ENCODE assay signal across 22 cellular contexts in genomic region chr6:169979873-169980440, GRCh38.
"Had no signal": no experiment of that assay in that cellular context is flagged by ENCODE, and none has a peak within 500 bp of the region (broad histone marks: within the 10 kb centered on the region; RNA-seq: fewer than 3 reads in every experiment).

No MANE protein-coding gene starts in this region.

- H3K27me3 Mint-ChIP-seq: activated CD4-positive, alpha-beta T cell treated with anti-CD3 and anti-CD28 coated beads for 36 hours had no signal

- H3K4me3 Mint-ChIP-seq: activated CD4-positive, alpha-beta T cell treated with anti-CD3 and anti-CD28 coated beads for 36 hours; activated naive CD4-positive, alpha-beta T cell treated with anti-CD3 and anti-CD28 coated beads for 36 hours; activated T-cell treated with anti-CD3 and anti-CD28 coated beads, Interleukin-2, amount 50 U/mL, for 4 hours; brain; effector memory CD8-positive, alpha-beta T cell; memory B cell; nephron progenitor cell; WTC11 had no signal

- H3K9me3 ChIP-seq: mucosa of descending colon, thyroid gland had no signal

- DNase-seq: activated CD4-positive, alpha-beta T cell treated with anti-CD3 and anti-CD28 coated beads for 36 hours; activated CD4-positive, alpha-beta T cell treated with anti-CD3 and anti-CD28 coated beads, Interleukin-2, amount 50 U/mL, for 4 hours; activated CD8-positive, alpha-beta memory T cell treated with anti-CD3 and anti-CD28 coated beads for 24 hours; activated CD8-positive, alpha-beta memory T cell treated with anti-CD3 and anti-CD28 coated beads, Interleukin-2, amount 50 U/mL, for 4 hours; activated naive CD4-positive, alpha-beta T cell treated with anti-CD3 and anti-CD28 coated beads for 36 hours; activated T-cell treated with anti-CD3 and anti-CD28 coated beads, Interleukin-2, amount 50 U/mL, for 4 hours; anterior cingulate cortex; caudate nucleus; effector memory CD8-positive, alpha-beta T cell; hypothalamus; nephron progenitor cell; stimulated activated CD4-positive, alpha-beta T cell treated with anti-CD3 and anti-CD28 coated beads, Interleukin-12 subunit alpha, Interleukin-12 subunit beta, amount 100 ng/mL, for 4 hours; stimulated activated CD4-positive, alpha-beta T cell treated with anti-CD3 and anti-CD28 coated beads, Interleukin-4, amount 100 ng/mL, for 4 hours; stimulated activated naive CD8-positive, alpha-beta T cell treated with anti-CD3 and anti-CD28 coated beads, Interleukin-15, Interleukin-2, amounts not matched to agents 100 U/mL and 50 U/mL, for 24 hours; T-helper 9 cell; thyroid gland had no signal

- H3K9me3 Mint-ChIP-seq: activated naive CD4-positive, alpha-beta T cell treated with anti-CD3 and anti-CD28 coated beads for 36 hours; activated T-cell treated with anti-CD3 and anti-CD28 coated beads, Interleukin-2, amount 50 U/mL, for 4 hours; activated T-helper 2 cell treated with anti-CD3 and anti-CD28 coated beads, Interferon-gamma antibody, Interleukin-2, Interleukin-4, amounts not matched to agents 10 μg/mL and 5 μg/mL and 100 μg/mL, durations not matched to agents 14 hours and 24 hours and 36 hours; effector memory CD8-positive, alpha-beta T cell; memory B cell; nephron progenitor cell; WTC11 had no signal

- H3K27ac Mint-ChIP-seq: activated CD4-positive, alpha-beta T cell treated with anti-CD3 and anti-CD28 coated beads for 36 hours; activated naive CD4-positive, alpha-beta T cell treated with anti-CD3 and anti-CD28 coated beads for 36 hours; activated T-helper 2 cell treated with anti-CD3 and anti-CD28 coated beads, Interferon-gamma antibody, Interleukin-2, Interleukin-4, amounts not matched to agents 10 μg/mL and 5 μg/mL and 100 μg/mL, durations not matched to agents 14 hours and 24 hours and 36 hours; effector memory CD8-positive, alpha-beta T cell; memory B cell; WTC11 had no signal

- ATAC-seq: activated CD4-positive, alpha-beta T cell treated with anti-CD3 and anti-CD28 coated beads for 36 hours; activated T-cell treated with anti-CD3 and anti-CD28 coated beads, Interleukin-2, amount 50 U/mL, for 4 hours; effector memory CD8-positive, alpha-beta T cell; esophagus mucosa; mucosa of descending colon; stimulated activated naive CD8-positive, alpha-beta T cell treated with anti-CD3 and anti-CD28 coated beads, Interleukin-15, Interleukin-2, amounts not matched to agents 100 U/mL and 50 U/mL, for 24 hours; WTC11 had no signal

- H3K4me3 ChIP-seq: mucosa of descending colon, thyroid gland had no signal

- H3K27me3 ChIP-seq: thyroid gland had no signal

- H3K36me3 ChIP-seq: thyroid gland had no signal

- H3K27ac ChIP-seq: thyroid gland had no signal

- H3K36me3 Mint-ChIP-seq: brain, memory B cell, WTC11 had no signal

- H3K4me1 Mint-ChIP-seq: activated CD4-positive, alpha-beta T cell treated with anti-CD3 and anti-CD28 coated beads for 36 hours; memory B cell; WTC11 had no signal
